ENCODE assay signal across 16 cellular contexts in the genomic region with DNA sequence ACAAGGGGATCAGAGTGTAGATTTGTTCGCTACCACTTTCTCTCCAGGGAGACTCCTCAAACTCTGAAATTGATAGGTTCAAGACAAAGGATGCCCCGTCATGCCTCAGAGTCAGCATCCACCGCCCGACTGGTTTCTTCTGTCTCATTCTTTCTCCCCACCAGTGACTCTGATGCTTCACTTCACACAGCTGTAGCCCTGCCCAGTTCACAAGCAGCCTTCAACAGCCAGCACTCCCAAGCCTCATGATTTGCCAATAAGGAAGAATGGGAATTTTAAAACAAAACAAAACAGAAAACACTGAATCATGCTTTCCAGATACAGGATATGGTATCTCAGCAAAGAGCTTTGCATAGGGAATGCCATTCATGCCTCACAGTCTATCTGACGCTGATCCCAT.
"Had no signal": no experiment of that assay in that cellular context is flagged by ENCODE, and none has a peak within 500 bp of the region (broad histone marks: within the 10 kb centered on the region; RNA-seq: fewer than 3 reads in every experiment).

No MANE protein-coding gene starts in this region.

- H3K36me3 ChIP-seq: colonic mucosa, gastrocnemius medialis, lower lobe of right lung, prostate gland, spleen, tibial nerve had no signal

- H3K4me3 ChIP-seq: colonic mucosa, gastrocnemius medialis, lower lobe of right lung, prostate gland, spleen, tibial nerve had no signal

- H3K27me3 ChIP-seq: colonic mucosa, gastrocnemius medialis, spleen, tibial nerve had no signal

- DNase-seq: activated CD4-positive, alpha-beta T cell treated with anti-CD3 and anti-CD28 coated beads, Interleukin-2, amount 50 U/mL, for 48 hours; activated CD4-positive, CD25-positive, alpha-beta regulatory T cell treated with anti-CD3 and anti-CD28 coated beads, Interleukin-2, amount 50 U/mL, for 72 hours; activated gamma-delta T cell; activated T-cell treated with anti-CD3 and anti-CD28 coated beads, Interleukin-2, amount 50 U/mL, for 48 hours; anterior cingulate cortex; colonic mucosa; gastrocnemius medialis; kidney; lower lobe of right lung; midbrain; occipital lobe; spleen; stimulated activated CD4-positive, alpha-beta T cell treated with anti-CD3 and anti-CD28 coated beads, Interleukin-1b, Interleukin-23, amount 100 ng/mL, for 48 hours; stimulated activated naive B cell treated with anti-CD40 and anti-IgM and Interleukin-4, amounts not matched to agents 10 μg/mL and 1 μg/mL and 100 μg/mL, for 72 hours had no signal

- FAIRE-seq: kidney had no signal
